In genomic region chr5:143887901-143888648, GRCh38 we compare ENCODE assay signal across 14 cellular contexts.
DNase-seq lines count a peak whose midpoint lies in the region; ATAC-seq and TF ChIP-seq lines count a peak whose summit lies in the region.
"Had no signal": no experiment of that assay in that cellular context is flagged by ENCODE, and none has a peak within 500 bp of the region (broad histone marks: within the 10 kb centered on the region; RNA-seq: fewer than 3 reads in every experiment).

No MANE protein-coding gene starts in this region.

- no peaks in the 10 kb centered on the region for H3K9me3 Mint-ChIP-seq in activated CD4-positive, alpha-beta T cell treated with anti-CD3 and anti-CD28 coated beads, Interleukin-2, amount 10 ng/mL, durations not matched to agents 7 days and 5 days
- H3K9me3 Mint-ChIP-seq: activated CD8-positive, alpha-beta T cell treated with anti-CD3 and anti-CD28 coated beads for 36 hours; activated naive CD8-positive, alpha-beta T cell treated with anti-CD3 and anti-CD28 coated beads for 36 hours; stimulated activated naive CD8-positive, alpha-beta T cell treated with anti-CD3 and anti-CD28 coated beads, Interleukin-15, Interleukin-2, amounts not matched to agents 100 ng/mL and 50 ng/mL, for 24 hours; T-cell had no signal

- peaks cover 2% of the 10 kb centered on the region for H3K27me3 Mint-ChIP-seq in activated CD4-positive, alpha-beta T cell treated with anti-CD3 and anti-CD28 coated beads, Interleukin-2, amount 10 ng/mL, durations not matched to agents 7 days and 5 days

- no peak overlapping the region for H3K4me3 ChIP-seq in fibroblast of the aortic adventitia (ENCODE audit: low read depth, low read length)

- POLR2A ChIA-PET in activated CD4-positive, alpha-beta T cell treated with anti-CD3 and anti-CD28 coated beads, Interleukin-2, amount 10 ng/mL, durations not matched to agents 7 days and 5 days (lab: Charles Lee) = no interaction called here

- no peaks in the 10 kb centered on the region for H3K36me3 Mint-ChIP-seq in activated CD4-positive, alpha-beta T cell treated with anti-CD3 and anti-CD28 coated beads, Interleukin-2, amount 10 ng/mL, durations not matched to agents 7 days and 5 days (ENCODE audit: low read depth)
- H3K36me3 Mint-ChIP-seq: activated naive CD8-positive, alpha-beta T cell treated with anti-CD3 and anti-CD28 coated beads for 36 hours; T-cell had no signal

- DNase-seq in GM03348 (ENCODE audit: low spot score) (peak; percentile 61), NCI-H446 treated with DMSO at 0.1 percent for 48 hours (lab: John Stamatoyannopoulos, UW) (peak; percentile 18), fibroblast of the aortic adventitia (ENCODE audit: low read depth) (peak; percentile 69), sciatic nerve (ENCODE audit: low spot score) (no peak), middle frontal gyrus (ENCODE audit: extremely low spot score, low spot score) (no peak), cerebellar cortex (ENCODE audit: low spot score) (no peak), NCI-H1694 (lab: John Stamatoyannopoulos, UW) (no peak)
- no peak for DNase-seq in activated CD4-positive, alpha-beta T cell treated with anti-CD3 and anti-CD28 coated beads, Interleukin-2, amount 10 ng/mL, durations not matched to agents 7 days and 5 days
- DNase-seq: activated CD8-positive, alpha-beta T cell treated with anti-CD3 and anti-CD28 coated beads for 36 hours; activated naive CD8-positive, alpha-beta T cell treated with anti-CD3 and anti-CD28 coated beads for 36 hours; GDM1; stimulated activated CD4-positive, alpha-beta T cell treated with anti-CD3 and anti-CD28 coated beads, Interleukin-15, amount 100 ng/mL, for 24 hours; T-cell had no signal

- H3K4me3 Mint-ChIP-seq in activated CD4-positive, alpha-beta T cell treated with anti-CD3 and anti-CD28 coated beads, Interleukin-2, amount 10 ng/mL, durations not matched to agents 7 days and 5 days = no peak overlapping the region
- H3K4me3 Mint-ChIP-seq: activated CD8-positive, alpha-beta T cell treated with anti-CD3 and anti-CD28 coated beads for 36 hours; activated naive CD8-positive, alpha-beta T cell treated with anti-CD3 and anti-CD28 coated beads for 36 hours; stimulated activated naive CD8-positive, alpha-beta T cell treated with anti-CD3 and anti-CD28 coated beads, Interleukin-15, Interleukin-2, amounts not matched to agents 100 ng/mL and 50 ng/mL, for 24 hours; T-cell had no signal

- H3K4me1 Mint-ChIP-seq in activated CD4-positive, alpha-beta T cell treated with anti-CD3 and anti-CD28 coated beads, Interleukin-2, amount 10 ng/mL, durations not matched to agents 7 days and 5 days = no peaks in the 10 kb centered on the region
- H3K4me1 Mint-ChIP-seq: activated naive CD8-positive, alpha-beta T cell treated with anti-CD3 and anti-CD28 coated beads for 36 hours; T-cell had no signal

- no peak for TF ChIP-seq CTCF in fibroblast of the aortic adventitia (IDR thresholded peaks at IDR 0.05; ENCODE audit: insufficient read depth, low read length)

- peak; percentile 23 for ATAC-seq in sciatic nerve
- ATAC-seq: activated CD8-positive, alpha-beta T cell treated with anti-CD3 and anti-CD28 coated beads for 36 hours; T-cell had no signal

- H3K27ac Mint-ChIP-seq in activated CD4-positive, alpha-beta T cell treated with anti-CD3 and anti-CD28 coated beads, Interleukin-2, amount 10 ng/mL, durations not matched to agents 7 days and 5 days = no peak overlapping the region
- H3K27ac Mint-ChIP-seq: activated CD8-positive, alpha-beta T cell treated with anti-CD3 and anti-CD28 coated beads for 36 hours; activated naive CD8-positive, alpha-beta T cell treated with anti-CD3 and anti-CD28 coated beads for 36 hours; stimulated activated naive CD8-positive, alpha-beta T cell treated with anti-CD3 and anti-CD28 coated beads, Interleukin-15, Interleukin-2, amounts not matched to agents 100 ng/mL and 50 ng/mL, for 24 hours; T-cell had no signal

- intact Hi-C loops in sciatic nerve (cut with DNase I) = no loop called here

- CTCF ChIA-PET in activated CD4-positive, alpha-beta T cell treated with anti-CD3 and anti-CD28 coated beads, Interleukin-2, amount 10 ng/mL, durations not matched to agents 7 days and 5 days (lab: Charles Lee) = interaction anchor here (0.8 kb wide), 1 partner anchor 10 kb away, joined by 3 read pairs; no protein-coding TSS in a partner anchor

Comparison
In these comparisons a context has a peak if more than half of its experiments do, and no peak if none do; other contexts are left out.
1. DNase-seq: peak in GM03348 (single experiment), NCI-H446 treated with DMSO at 0.1 percent for 48 hours (single experiment) and fibroblast of the aortic adventitia (single experiment); none in sciatic nerve (single experiment), middle frontal gyrus (single experiment), cerebellar cortex (single experiment), activated CD4-positive, alpha-beta T cell treated with anti-CD3 and anti-CD28 coated beads, Interleukin-2, amount 10 ng/mL, durations not matched to agents 7 days and 5 days (single experiment) and NCI-H1694 (single experiment).